In genomic region chr21:44761747-44762208, GRCh38 we compare ENCODE assay signal across 2 cellular contexts.
TF ChIP-seq lines count a peak whose summit lies in the region.

No MANE protein-coding gene starts in this region.

TF ChIP-seq in HCT116, 20 proteins besides CTCF, POLR2A, EP300 and RAD21:
- TF ChIP-seq REST (IDR thresholded peaks at IDR 0.05; ENCODE audit: low read depth): no peak
- no peak for TF ChIP-seq EZH2 (IDR thresholded peaks at IDR 0.05)
- no peak for TF ChIP-seq CEBPB (IDR thresholded peaks at IDR 0.05; ENCODE audit: low read depth)
- TF ChIP-seq SP1 (IDR thresholded peaks at IDR 0.05; ENCODE audit: low read depth): no peak
- no peak for TF ChIP-seq MAX (IDR thresholded peaks at IDR 0.05)
- no peak for TF ChIP-seq FOSL1 (IDR thresholded peaks at IDR 0.05; ENCODE audit: low read depth)
- TF ChIP-seq TCF7L2 (IDR thresholded peaks at IDR 0.05; ENCODE audit: borderline replicate concordance, extremely low read depth, insufficient read depth, insufficient read length): no peak
- TF ChIP-seq SRF (IDR thresholded peaks at IDR 0.05; ENCODE audit: low read depth): no peak
- no peak for TF ChIP-seq YY1 (IDR thresholded peaks at IDR 0.05; ENCODE audit: extremely low read depth, insufficient replicate concordance, low read depth, low read length)
- no peak for TF ChIP-seq EZH2phosphoT487 (IDR thresholded peaks at IDR 0.05; ENCODE audit: borderline replicate concordance)

TF ChIP-seq in K562, 482 proteins besides CTCF, POLR2A, EP300 and RAD21:
- 0 out of 2 replicates have a peak, but pooled peaks have one; percentile 24 for TF ChIP-seq CBFB (CRISPR knock-in tag; IDR thresholded peaks at IDR 0.05)
- TF ChIP-seq ZNF212 (CRISPR knock-in tag; IDR thresholded peaks at IDR 0.05): no peak
- peak; percentile 75 for TF ChIP-seq EGR1 (conservative IDR thresholded peaks at IDR 0.05)
- no peak for TF ChIP-seq TAF15 (IDR thresholded peaks at IDR 0.05; ENCODE audit: low read depth, low read length)
